1 cellular context compared by ENCODE assay signal in genomic region chr6:73341335-73341734, GRCh38.
TF ChIP-seq lines count a peak whose summit lies in the region.

No MANE protein-coding gene starts in this region.

TF ChIP-seq in K562, 482 proteins besides CTCF, POLR2A, EP300 and RAD21:
- no peak for TF ChIP-seq SMARCB1 (IDR thresholded peaks at IDR 0.05; ENCODE audit: insufficient read length, low read depth)
- TF ChIP-seq RFX1 (IDR thresholded peaks at IDR 0.05) = no peak
- no peak for TF ChIP-seq TCFL5 (CRISPR knock-in tag; conservative IDR thresholded peaks at IDR 0.05)
- TF ChIP-seq, protein P1, sequence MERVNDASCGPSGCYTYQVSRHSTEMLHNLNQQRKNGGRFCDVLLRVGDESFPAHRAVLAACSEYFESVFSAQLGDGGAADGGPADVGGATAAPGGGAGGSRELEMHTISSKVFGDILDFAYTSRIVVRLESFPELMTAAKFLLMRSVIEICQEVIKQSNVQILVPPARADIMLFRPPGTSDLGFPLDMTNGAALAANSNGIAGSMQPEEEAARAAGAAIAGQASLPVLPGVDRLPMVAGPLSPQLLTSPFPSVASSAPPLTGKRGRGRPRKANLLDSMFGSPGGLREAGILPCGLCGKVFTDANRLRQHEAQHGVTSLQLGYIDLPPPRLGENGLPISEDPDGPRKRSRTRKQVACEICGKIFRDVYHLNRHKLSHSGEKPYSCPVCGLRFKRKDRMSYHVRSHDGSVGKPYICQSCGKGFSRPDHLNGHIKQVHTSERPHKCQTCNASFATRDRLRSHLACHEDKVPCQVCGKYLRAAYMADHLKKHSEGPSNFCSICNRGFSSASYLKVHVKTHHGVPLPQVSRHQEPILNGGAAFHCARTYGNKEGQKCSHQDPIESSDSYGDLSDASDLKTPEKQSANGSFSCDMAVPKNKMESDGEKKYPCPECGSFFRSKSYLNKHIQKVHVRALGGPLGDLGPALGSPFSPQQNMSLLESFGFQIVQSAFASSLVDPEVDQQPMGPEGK (CRISPR knock-in tag; IDR thresholded peaks at IDR 0.05; ENCODE audit: borderline replicate concordance) = no peak
- 0 out of 2 replicates have a peak, but pooled peaks have one; percentile 24 for TF ChIP-seq SPI1 (IDR thresholded peaks at IDR 0.05; ENCODE audit: borderline replicate concordance, low read depth, low read length)
- TF ChIP-seq, protein P2, sequence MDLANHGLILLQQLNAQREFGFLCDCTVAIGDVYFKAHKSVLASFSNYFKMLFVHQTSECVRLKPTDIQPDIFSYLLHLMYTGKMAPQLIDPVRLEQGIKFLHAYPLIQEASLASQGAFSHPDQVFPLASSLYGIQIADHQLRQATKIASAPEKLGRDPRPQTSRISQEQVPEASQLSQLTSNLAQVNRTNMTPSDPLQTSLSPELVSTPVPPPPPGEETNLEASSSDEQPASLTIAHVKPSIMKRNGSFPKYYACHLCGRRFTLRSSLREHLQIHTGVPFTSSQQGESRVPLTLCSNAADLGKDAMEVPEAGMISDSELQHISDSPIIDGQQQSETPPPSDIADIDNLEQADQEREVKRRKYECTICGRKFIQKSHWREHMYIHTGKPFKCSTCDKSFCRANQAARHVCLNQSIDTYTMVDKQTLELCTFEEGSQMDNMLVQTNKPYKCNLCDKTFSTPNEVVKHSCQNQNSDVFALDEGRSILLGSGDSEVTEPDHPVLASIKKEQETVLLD (IDR thresholded peaks at IDR 0.05) = no peak
- no peak for TF ChIP-seq TRIM24 (IDR thresholded peaks at IDR 0.05)
